ENCODE assay signal across 5 cellular contexts in the genomic region with DNA sequence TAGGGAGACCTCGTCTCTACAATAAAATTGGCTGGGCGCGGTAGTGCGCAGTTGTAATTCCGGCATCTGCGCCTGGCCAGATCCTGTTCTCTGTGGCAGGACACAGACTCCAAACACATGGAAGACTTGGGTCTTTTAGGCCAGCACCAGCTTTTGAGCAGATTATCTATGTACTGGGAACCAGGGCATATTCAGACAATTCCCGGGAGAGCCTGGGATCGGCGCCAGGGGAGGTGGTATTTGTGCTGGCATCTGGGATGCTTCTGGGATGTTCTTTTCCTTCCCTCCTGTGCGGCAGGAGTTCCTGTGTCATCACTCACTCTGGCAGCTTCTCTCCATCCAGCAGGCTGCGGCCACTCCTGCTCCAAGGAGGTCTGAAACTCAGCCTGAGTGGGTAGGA. TPM values are rescaled to one million over a fixed set of nuclear protein-coding genes. Genes with fewer than 3 reads are reported as not detected.
"Had no signal": no experiment of that assay in that cellular context is flagged by ENCODE, and none has a peak within 500 bp of the region (broad histone marks: within the 10 kb centered on the region; RNA-seq: fewer than 3 reads in every experiment).

No MANE protein-coding gene starts in this region.

RNA-seq across cellular contexts. Expression of a gene that starts 15.5 kb away (rescaled TPM):
- total RNA-seq: Peyer's patch, Right ventricle myocardium inferior, Right ventricle myocardium superior, RPMI7951, SJSA1 had no signal
